In the genomic region with DNA sequence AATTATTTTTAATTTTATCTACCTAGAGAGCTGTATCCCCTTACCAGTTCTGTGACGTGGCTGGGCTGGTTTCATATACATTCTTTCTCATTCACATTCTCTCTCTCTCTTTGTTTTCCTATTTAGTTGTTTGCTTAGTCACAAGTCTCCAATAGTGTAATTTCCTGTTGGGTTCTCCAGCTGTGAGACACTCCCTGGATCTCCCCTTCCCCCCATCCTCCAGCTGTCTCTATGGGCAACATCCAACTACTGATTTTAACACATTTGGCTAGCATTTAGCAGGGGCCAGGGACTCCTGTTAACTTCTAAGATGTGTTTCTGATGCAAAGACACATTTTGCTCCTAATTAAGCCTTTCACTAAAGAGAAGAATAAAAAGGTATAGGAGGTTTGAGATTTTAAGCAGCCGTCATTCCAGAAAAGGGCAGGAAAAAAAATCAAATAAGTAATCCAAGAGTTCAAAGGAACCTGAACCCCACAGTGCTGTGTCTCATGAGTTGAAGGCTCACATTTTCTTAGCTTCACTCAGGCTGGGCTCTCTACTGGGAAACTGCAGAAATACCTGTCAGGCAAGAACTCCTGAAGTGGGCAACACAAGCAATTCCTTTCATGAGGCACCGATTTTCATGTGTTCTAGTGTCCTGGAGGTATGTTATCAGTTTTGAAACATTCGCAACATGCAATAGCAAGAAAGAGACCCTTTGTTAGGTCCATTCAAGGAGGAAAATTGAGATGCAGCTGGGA, we compare ENCODE assay signal across 8 cellular contexts.
DNase-seq lines count a peak whose midpoint lies in the region; ATAC-seq lines count a peak whose summit lies in the region.

No MANE protein-coding gene starts in this region.

- no peaks in the 10 kb centered on the region for H3K9me3 ChIP-seq in iPS-20b (ENCODE audit: insufficient read depth, low read depth, low read length)

- no peak for ATAC-seq in HG03039 (IDR thresholded peaks at IDR 0.05; ENCODE audit: unreplicated experiment)
- no peak for ATAC-seq in HG03442 (IDR thresholded peaks at IDR 0.05; ENCODE audit: unreplicated experiment)

- H3K27ac ChIP-seq in iPS-20b (ENCODE audit: low read length) = peak overlapping the region; percentile 67

- H3K9ac ChIP-seq in iPS-20b (ENCODE audit: low read depth, low read length) = peak overlapping the region; percentile 57

- H3K4me3 ChIP-seq in iPS-20b (ENCODE audit: low read length) = peak overlapping the region; percentile 37; the same call in 1 of the 2 replicates

- no peaks in the 10 kb centered on the region for H3K27me3 ChIP-seq in iPS-20b (ENCODE audit: insufficient read depth, low read length)

- peaks cover 24% of the 10 kb centered on the region for H3K4me1 ChIP-seq in iPS-20b (ENCODE audit: insufficient read depth, low read length)

- DNase-seq in A172 (ENCODE audit: low spot score) (peak; percentile 54), NCI-H1105 (lab: John Stamatoyannopoulos, UW) (peak; percentile 43), SW480 (ENCODE audit: low spot score) (peak; percentile 9), NCI-H1436 treated with DMSO at 0.1 percent for 48 hours (lab: John Stamatoyannopoulos, UW) (no peak)
- no peak for DNase-seq in stimulated activated CD4-positive, alpha-beta T cell treated with anti-CD3 and anti-CD28 coated beads, Interleukin-2, amount 100 ng/mL, for 24 hours

- H3K36me3 ChIP-seq in iPS-20b (ENCODE audit: insufficient read depth, low read depth, low read length) = no peaks in the 10 kb centered on the region

Comparison
In these comparisons a context has a peak if more than half of its experiments do, and no peak if none do; other contexts are left out.
1. DNase-seq: peak in A172 (single experiment), NCI-H1105 (single experiment) and SW480 (single experiment); none in stimulated activated CD4-positive, alpha-beta T cell treated with anti-CD3 and anti-CD28 coated beads, Interleukin-2, amount 100 ng/mL, for 24 hours (0 of 2) and NCI-H1436 treated with DMSO at 0.1 percent for 48 hours (single experiment).